ENCODE assay signal across 1 cellular context in genomic region chr17:50265690-50266306, GRCh38.
TF ChIP-seq lines count a peak whose summit lies in the region.

No MANE protein-coding gene starts in this region.

TF ChIP-seq in SK-N-SH, 30 proteins besides CTCF, POLR2A, EP300 and RAD21:
- TF ChIP-seq REST (IDR thresholded peaks at IDR 0.05; ENCODE audit: low read depth, low read length): no peak
- 0 out of 2 replicates have a peak, but pooled peaks have one; percentile 19 for TF ChIP-seq PBX3 (IDR thresholded peaks at IDR 0.05)
- 0 out of 2 replicates have a peak, but pooled peaks have one; percentile 4 for TF ChIP-seq MXI1 (IDR thresholded peaks at IDR 0.05; ENCODE audit: low read depth, low read length)
